ENCODE assay signal across 33 cellular contexts in genomic region chr14:54852215-54852614, GRCh38.
"Had no signal": no experiment of that assay in that cellular context is flagged by ENCODE, and none has a peak within 500 bp of the region (broad histone marks: within the 10 kb centered on the region; RNA-seq: fewer than 3 reads in every experiment).

No MANE protein-coding gene starts in this region.

- H3K27me3 ChIP-seq: adrenal gland, body of pancreas, brain microvascular endothelial cell, breast epithelium had no signal

- H3K4me1 ChIP-seq: adrenal gland, body of pancreas, breast epithelium had no signal

- H3K9me3 ChIP-seq: adrenal gland, body of pancreas, breast epithelium had no signal

- H3K27ac ChIP-seq: adrenal gland, body of pancreas, brain microvascular endothelial cell, breast epithelium, VCaP had no signal

- DNase-seq: activated B cell treated with CpG ODN at 0.5 μM for 24 hours; activated CD4-positive, alpha-beta memory T cell treated with anti-CD3 and anti-CD28 coated beads for 36 hours; activated CD4-positive, alpha-beta T cell treated with anti-CD3 and anti-CD28 coated beads for 4 hours; activated CD4-positive, alpha-beta T cell treated with anti-CD3 and anti-CD28 coated beads, Interleukin-2, amount 10 ng/mL, durations not matched to agents 24 days and 14 days; activated CD4-positive, alpha-beta T cell treated with anti-CD3 and anti-CD28 coated beads, Interleukin-2, amount 50 U/mL, for 1 hour; activated CD4-positive, alpha-beta T cell treated with anti-CD3 and anti-CD28 coated beads, Interleukin-2, amount 50 U/mL, for 4 hours; activated CD4-positive, CD25-positive, alpha-beta regulatory T cell treated with anti-CD3 and anti-CD28 coated beads, Interleukin-2, amount 50 U/mL, for 72 hours; activated CD8-positive, alpha-beta memory T cell treated with anti-CD3 and anti-CD28 coated beads, Interleukin-2, amount 50 U/mL, for 4 hours; activated CD8-positive, alpha-beta T cell treated with anti-CD3 and anti-CD28 coated beads for 36 hours; activated effector memory CD4-positive, alpha-beta T cell treated with anti-CD3 and anti-CD28 coated beads, Interleukin-2, amount 50 U/mL, for 16 hours; activated gamma-delta T cell treated with Interleukin-2 at 50 U/mL for 16 hours; activated naive CD4-positive, alpha-beta T cell; activated naive CD4-positive, alpha-beta T cell treated with anti-CD3 and anti-CD28 coated beads for 36 hours; activated naive CD4-positive, alpha-beta T cell treated with anti-CD3 and anti-CD28 coated beads, Interleukin-2, amount 50 U/mL, for 16 hours; activated naive CD8-positive, alpha-beta T cell treated with anti-CD3 and anti-CD28 coated beads for 36 hours; activated T-cell treated with anti-CD3 and anti-CD28 coated beads for 4 hours; activated T-cell treated with anti-CD3 and anti-CD28 coated beads, Interleukin-2, amount 50 U/mL, for 1 hour; activated T-cell treated with anti-CD3 and anti-CD28 coated beads, Interleukin-2, amount 50 U/mL, for 4 hours; activated T-cell treated with anti-CD3 and anti-CD28 coated beads, Interleukin-2, amount 50 U/mL, for 72 hours; adrenal gland; amniotic stem cell; aorta; body of pancreas; brain microvascular endothelial cell; central memory CD4-positive, alpha-beta T cell; T-cell; T-helper 17 cell had no signal

- H3K4me3 ChIP-seq: adrenal gland, body of pancreas, breast epithelium had no signal

- FAIRE-seq: astrocyte, TTC549 had no signal

- ATAC-seq: activated CD8-positive, alpha-beta T cell treated with anti-CD3 and anti-CD28 coated beads for 36 hours; activated naive CD4-positive, alpha-beta T cell treated with anti-CD3 and anti-CD28 coated beads, Interleukin-2, amount 50 U/mL, for 72 hours; activated T-cell treated with anti-CD3 and anti-CD28 coated beads, Interleukin-2, amount 50 U/mL, for 4 hours; activated T-cell treated with anti-CD3 and anti-CD28 coated beads, Interleukin-2, amount 50 U/mL, for 72 hours; activated T-helper 17 cell treated with anti-CD3 and anti-CD28 coated beads, Interleukin-2, amount 50 U/mL, for 72 hours; body of pancreas; T-cell; T-helper 17 cell had no signal

- H3K36me3 ChIP-seq: adrenal gland, brain microvascular endothelial cell, breast epithelium had no signal
